Comparison of ENCODE assay signal across 29 cellular contexts in genomic region chr10:11010582-11010981, GRCh38.
"Had no signal": no experiment of that assay in that cellular context is flagged by ENCODE, and none has a peak within 500 bp of the region (broad histone marks: within the 10 kb centered on the region; RNA-seq: fewer than 3 reads in every experiment).

No MANE protein-coding gene starts in this region.

- H3K36me3 ChIP-seq: breast epithelium, pancreas, right lobe of liver, suprapubic skin had no signal

- H3K27ac Mint-ChIP-seq: activated naive CD4-positive, alpha-beta T cell treated with anti-CD3 and anti-CD28 coated beads for 36 hours; activated naive CD8-positive, alpha-beta T cell treated with anti-CD3 and anti-CD28 coated beads, Interleukin-2, amount 10 ng/mL, durations not matched to agents 7 days and 5 days; activated T-helper 1 cell treated with anti-CD3 and anti-CD28 coated beads, Interleukin-12 subunit alpha, Interleukin-12 subunit beta, Interleukin-2, Interleukin-4 antibody, amounts not matched to agents 30 ng/mL and 10 ng/mL and 1 ng/mL, durations not matched to agents 14 hours and 24 hours and 36 hours; stimulated activated naive B cell treated with anti-CD40 and anti-IgM and Interleukin-4, amounts not matched to agents 10 μg/mL and 1 μg/mL and 100 μg/mL, for 72 hours had no signal

- H3K9me3 Mint-ChIP-seq: activated naive CD4-positive, alpha-beta T cell treated with anti-CD3 and anti-CD28 coated beads for 36 hours; activated naive CD8-positive, alpha-beta T cell treated with anti-CD3 and anti-CD28 coated beads, Interleukin-2, amount 10 ng/mL, durations not matched to agents 7 days and 5 days; activated T-helper 1 cell treated with anti-CD3 and anti-CD28 coated beads, Interleukin-12 subunit alpha, Interleukin-12 subunit beta, Interleukin-2, Interleukin-4 antibody, amounts not matched to agents 30 ng/mL and 10 ng/mL and 1 ng/mL, durations not matched to agents 14 hours and 24 hours and 36 hours; central memory CD8-positive, alpha-beta T cell; neural crest cell; stimulated activated naive B cell treated with anti-CD40 and anti-IgM and Interleukin-4, amounts not matched to agents 10 μg/mL and 1 μg/mL and 100 μg/mL, for 72 hours had no signal

- H3K27ac ChIP-seq: breast epithelium, pancreas, right lobe of liver, suprapubic skin, VCaP had no signal

- H3K4me3 Mint-ChIP-seq: activated naive CD4-positive, alpha-beta T cell treated with anti-CD3 and anti-CD28 coated beads for 36 hours; activated naive CD8-positive, alpha-beta T cell treated with anti-CD3 and anti-CD28 coated beads, Interleukin-2, amount 10 ng/mL, durations not matched to agents 7 days and 5 days; activated T-helper 1 cell treated with anti-CD3 and anti-CD28 coated beads, Interleukin-12 subunit alpha, Interleukin-12 subunit beta, Interleukin-2, Interleukin-4 antibody, amounts not matched to agents 30 ng/mL and 10 ng/mL and 1 ng/mL, durations not matched to agents 14 hours and 24 hours and 36 hours; central memory CD8-positive, alpha-beta T cell; naive thymus-derived CD4-positive, alpha-beta T cell; neural crest cell; stimulated activated naive B cell treated with anti-CD40 and anti-IgM and Interleukin-4, amounts not matched to agents 10 μg/mL and 1 μg/mL and 100 μg/mL, for 72 hours had no signal

- H3K27me3 ChIP-seq: right lobe of liver had no signal

- H3K36me3 Mint-ChIP-seq: activated naive CD8-positive, alpha-beta T cell treated with anti-CD3 and anti-CD28 coated beads, Interleukin-2, amount 10 ng/mL, durations not matched to agents 7 days and 5 days; stimulated activated naive B cell treated with anti-CD40 and anti-IgM and Interleukin-4, amounts not matched to agents 10 μg/mL and 1 μg/mL and 100 μg/mL, for 72 hours had no signal

- FAIRE-seq: kidney, pancreas, TTC549, urothelium cell line had no signal

- DNase-seq: activated CD4-positive, alpha-beta T cell treated with anti-CD3 and anti-CD28 coated beads for 4 hours; activated CD4-positive, alpha-beta T cell treated with anti-CD3 and anti-CD28 coated beads, Interleukin-2, amount 50 U/mL, for 4 hours; activated CD8-positive, alpha-beta memory T cell treated with anti-CD3 and anti-CD28 coated beads for 24 hours; activated effector memory CD4-positive, alpha-beta T cell treated with anti-CD3 and anti-CD28 coated beads, Interleukin-2, amount 50 U/mL, for 16 hours; activated naive CD4-positive, alpha-beta T cell treated with anti-CD3 and anti-CD28 coated beads for 36 hours; activated naive CD8-positive, alpha-beta T cell treated with anti-CD3 and anti-CD28 coated beads, Interleukin-2, amount 10 ng/mL, durations not matched to agents 7 days and 5 days; dermis blood vessel endothelial cell; effector memory CD4-positive, alpha-beta T cell; head of caudate nucleus; hippocampal formation; kidney; left colon; mammary epithelial cell; naive thymus-derived CD4-positive, alpha-beta T cell; nucleus accumbens; pancreas; right lobe of liver; stimulated activated CD4-positive, alpha-beta T cell treated with anti-CD3 and anti-CD28 coated beads, Interleukin-15, amount 100 ng/mL, for 24 hours; stimulated activated CD4-positive, alpha-beta T cell treated with anti-CD3 and anti-CD28 coated beads, Interleukin-2, amount 100 ng/mL, for 24 hours; stimulated activated naive B cell treated with anti-CD40 and anti-IgM and Interleukin-4, amounts not matched to agents 10 μg/mL and 1 μg/mL and 100 μg/mL, for 72 hours; trophoblast cell had no signal

- H3K4me3 ChIP-seq: breast epithelium, pancreas, right lobe of liver, suprapubic skin had no signal

- ATAC-seq: left colon; pancreas; right lobe of liver; stimulated activated naive B cell treated with anti-CD40 and anti-IgM and Interleukin-4, amounts not matched to agents 10 μg/mL and 1 μg/mL and 100 μg/mL, for 72 hours had no signal

- H3K4me1 ChIP-seq: breast epithelium, pancreas, right lobe of liver had no signal

- H3K9me3 ChIP-seq: breast epithelium, pancreas, right lobe of liver, suprapubic skin had no signal
